In genomic region chr4:157048248-157048647, GRCh38 we compare ENCODE assay signal across 15 cellular contexts. TPM values are rescaled to one million over a fixed set of nuclear protein-coding genes. Genes with fewer than 3 reads are reported as not detected.
DNase-seq lines count a peak whose midpoint lies in the region; ATAC-seq and TF ChIP-seq lines count a peak whose summit lies in the region.
"Had no signal": no experiment of that assay in that cellular context is flagged by ENCODE, and none has a peak within 500 bp of the region (broad histone marks: within the 10 kb centered on the region; RNA-seq: fewer than 3 reads in every experiment).

No MANE protein-coding gene starts in this region.

- no peaks in the 10 kb centered on the region for H3K27me3 Mint-ChIP-seq in effector memory CD8-positive, alpha-beta T cell
- H3K27me3 Mint-ChIP-seq: stimulated activated memory B cell treated with anti-CD40 and anti-IgM and Interleukin-4, amounts not matched to agents 10 μg/mL and 1 μg/mL and 100 μg/mL, for 72 hours had no signal

- DNase-seq in HFF-Myc (ENCODE audit: extremely low read depth, low read depth) (peak; percentile 59), dedifferentiated amniotic fluid mesenchymal stem cell (ENCODE audit: extremely low spot score) (peak; percentile 43), left lung (no peak), thoracic aorta (ENCODE audit: low spot score) (no peak), EL (no peak), NCI-H2227 treated with DMSO at 0.1 percent for 48 hours (lab: John Stamatoyannopoulos, UW) (no peak)
- DNase-seq in stimulated activated CD4-positive, alpha-beta T cell treated with anti-CD3 and anti-CD28 coated beads, Interleukin-1b, Interleukin-23, amount 100 ng/mL, for 48 hours, result no peak
- DNase-seq in effector memory CD8-positive, alpha-beta T cell, result no peak
- DNase-seq: activated CD4-positive, alpha-beta T cell treated with anti-CD3 and anti-CD28 coated beads for 4 hours; activated T-cell treated with anti-CD3 and anti-CD28 coated beads, Interleukin-2, amount 50 U/mL, for 72 hours; midbrain; NCI-H526 treated with DMSO at 0.1 percent for 48 hours; stimulated activated CD4-positive, alpha-beta T cell treated with anti-CD3 and anti-CD28 coated beads, Interleukin-2, amount 100 ng/mL, for 48 hours; T-helper 2 cell had no signal

- TF ChIP-seq CTCF in HFF-Myc (IDR thresholded peaks at IDR 0.05; ENCODE audit: low read depth, low read length, missing control alignments), result no peak
- TF ChIP-seq CTCF in left lung (IDR thresholded peaks at IDR 0.05), result no peak
- TF ChIP-seq CTCF in thoracic aorta (IDR thresholded peaks at IDR 0.05), result no peak

- H3K27ac ChIP-seq in left lung (no peak overlapping the region), thoracic aorta (no peak overlapping the region)

- H3K4me3 ChIP-seq in HFF-Myc (replicated peaks; ENCODE audit: low read depth, low read length), result no peak overlapping the region
- no peak overlapping the region for H3K4me3 ChIP-seq in left lung
- no peak overlapping the region for H3K4me3 ChIP-seq in thoracic aorta

- intact Hi-C loops in left lung (cut with DNase I), result no loop called here

- H3K27ac Mint-ChIP-seq in effector memory CD8-positive, alpha-beta T cell, result no peak overlapping the region
- H3K27ac Mint-ChIP-seq: activated T-cell treated with anti-CD3 and anti-CD28 coated beads, Interleukin-2, amount 50 U/mL, for 72 hours; stimulated activated memory B cell treated with anti-CD40 and anti-IgM and Interleukin-4, amounts not matched to agents 10 μg/mL and 1 μg/mL and 100 μg/mL, for 72 hours had no signal

- H3K4me3 Mint-ChIP-seq in effector memory CD8-positive, alpha-beta T cell, result no peak overlapping the region
- H3K4me3 Mint-ChIP-seq: activated T-cell treated with anti-CD3 and anti-CD28 coated beads, Interleukin-2, amount 50 U/mL, for 72 hours; stimulated activated memory B cell treated with anti-CD40 and anti-IgM and Interleukin-4, amounts not matched to agents 10 μg/mL and 1 μg/mL and 100 μg/mL, for 72 hours had no signal

- H3K9me3 Mint-ChIP-seq in effector memory CD8-positive, alpha-beta T cell, result peaks cover 17 to 24% of the 10 kb centered on the region in 2 donors
- H3K9me3 Mint-ChIP-seq: stimulated activated memory B cell treated with anti-CD40 and anti-IgM and Interleukin-4, amounts not matched to agents 10 μg/mL and 1 μg/mL and 100 μg/mL, for 72 hours had no signal

- H3K27me3 ChIP-seq in left lung, result no peaks in the 10 kb centered on the region
- H3K27me3 ChIP-seq in thoracic aorta (replicated peaks; ENCODE audit: insufficient read depth), result no peaks in the 10 kb centered on the region

- H3K9me3 ChIP-seq in left lung (no peaks in the 10 kb centered on the region), thoracic aorta (no peaks in the 10 kb centered on the region)

- no peaks in the 10 kb centered on the region for H3K36me3 ChIP-seq in left lung
- no peaks in the 10 kb centered on the region for H3K36me3 ChIP-seq in thoracic aorta

- H3K36me3 Mint-ChIP-seq in effector memory CD8-positive, alpha-beta T cell (ENCODE audit: insufficient read depth), result no peaks in the 10 kb centered on the region
- H3K36me3 Mint-ChIP-seq: stimulated activated memory B cell treated with anti-CD40 and anti-IgM and Interleukin-4, amounts not matched to agents 10 μg/mL and 1 μg/mL and 100 μg/mL, for 72 hours had no signal

- no peaks in the 10 kb centered on the region for H3K4me1 Mint-ChIP-seq in effector memory CD8-positive, alpha-beta T cell (ENCODE audit: low read depth in 2 of 2)
- H3K4me1 Mint-ChIP-seq: stimulated activated memory B cell treated with anti-CD40 and anti-IgM and Interleukin-4, amounts not matched to agents 10 μg/mL and 1 μg/mL and 100 μg/mL, for 72 hours had no signal

- peak; percentile 60 for ATAC-seq in left lung
- peak; percentile 53 for ATAC-seq in thoracic aorta (ENCODE audit: insufficient number of reproducible peaks, low FRiP score, low read depth)
- ATAC-seq in effector memory CD8-positive, alpha-beta T cell (replicated peaks), result no peak
- ATAC-seq: activated T-cell treated with anti-CD3 and anti-CD28 coated beads, Interleukin-2, amount 50 U/mL, for 72 hours; stimulated activated memory B cell treated with anti-CD40 and anti-IgM and Interleukin-4, amounts not matched to agents 10 μg/mL and 1 μg/mL and 100 μg/mL, for 72 hours had no signal

- H3K4me1 ChIP-seq in left lung (no peaks in the 10 kb centered on the region), thoracic aorta (ENCODE audit: control insufficient read depth in 1 of 2, low read depth in 2 of 2) (no peaks in the 10 kb centered on the region)

RNA-seq across cellular contexts. Expression of gene GLRB, which starts 27.7 kb away (rescaled TPM):
- total RNA-seq in left lung (1 to 10 TPM; 4.0 to 7.2 TPM), thoracic aorta (1 to 10 TPM; 7.9 to 9.7 TPM)
- total RNA-seq: activated T-cell treated with anti-CD3 and anti-CD28 coated beads, Interleukin-2, amount 50 U/mL, for 72 hours had no signal

Comparison
In these comparisons a context has a peak if more than half of its experiments do, and no peak if none do; other contexts are left out.
1. DNase-seq: peak in HFF-Myc (single experiment) and dedifferentiated amniotic fluid mesenchymal stem cell (single experiment); none in left lung (0 of 2), thoracic aorta (single experiment), stimulated activated CD4-positive, alpha-beta T cell treated with anti-CD3 and anti-CD28 coated beads, Interleukin-1b, Interleukin-23, amount 100 ng/mL, for 48 hours (single experiment), EL (single experiment), NCI-H2227 treated with DMSO at 0.1 percent for 48 hours (single experiment) and effector memory CD8-positive, alpha-beta T cell (0 of 3).